13 cellular contexts compared by ENCODE assay signal in the genomic region with DNA sequence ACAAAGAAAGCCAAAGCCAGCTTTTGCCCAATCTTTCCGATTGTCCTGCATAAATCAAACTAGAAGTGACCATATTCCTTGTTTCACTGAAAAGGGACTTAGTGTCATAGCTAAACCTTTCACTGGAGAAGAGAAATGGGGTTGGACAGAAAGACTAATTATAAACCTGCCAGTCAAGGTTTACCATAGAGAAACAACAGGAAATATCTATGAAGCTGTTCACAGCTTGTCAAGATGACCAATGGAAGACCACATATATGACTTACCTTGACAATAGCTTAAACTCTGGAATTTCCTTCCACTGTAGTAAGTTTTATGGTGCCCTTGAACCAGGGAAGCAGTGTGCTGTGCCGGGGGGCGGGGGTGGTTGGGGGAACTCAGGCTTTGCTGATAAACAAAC.
DNase-seq lines count a peak whose midpoint lies in the region; ATAC-seq and TF ChIP-seq lines count a peak whose summit lies in the region.
"Had no signal": no experiment of that assay in that cellular context is flagged by ENCODE, and none has a peak within 500 bp of the region (broad histone marks: within the 10 kb centered on the region; RNA-seq: fewer than 3 reads in every experiment).

No MANE protein-coding gene starts in this region.

- intact Hi-C loops in upper lobe of right lung (cut with DNase I): loop anchor here (10.0 kb wide), 2 partner anchors 324 to 1024 kb away; no protein-coding TSS in a partner anchor

- no peaks in the 10 kb centered on the region for H3K27me3 ChIP-seq in upper lobe of right lung

- H3K4me1 ChIP-seq in upper lobe of right lung: no peaks in the 10 kb centered on the region
- H3K4me1 ChIP-seq: Caco-2 had no signal

- H3K27ac ChIP-seq in upper lobe of right lung: no peak overlapping the region

- H3K36me3 ChIP-seq in upper lobe of right lung: no peaks in the 10 kb centered on the region

- DNase-seq in medulla oblongata (ENCODE audit: extremely low spot score) (peak; percentile 7), upper lobe of right lung (no peak), NCI-H1436 treated with DMSO at 0.1 percent for 48 hours (lab: John Stamatoyannopoulos, UW) (no peak), NCI-H2171 treated with DMSO at 0.1 percent for 48 hours (lab: John Stamatoyannopoulos, UW) (no peak)
- DNase-seq in stimulated activated CD4-positive, alpha-beta T cell treated with anti-CD3 and anti-CD28 coated beads, Interleukin-2, amount 100 ng/mL, for 24 hours: no peak
- DNase-seq: activated CD8-positive, alpha-beta memory T cell treated with anti-CD3 and anti-CD28 coated beads, Interleukin-2, amount 50 U/mL, for 4 hours; Caco-2; NCI-H1092 treated with DMSO at 0.1 percent for 48 hours; small intestine; T1000 had no signal

- TF ChIP-seq CTCF in upper lobe of right lung (IDR thresholded peaks at IDR 0.05): no peak

- ATAC-seq in GM18861 (IDR thresholded peaks at IDR 0.05; ENCODE audit: unreplicated experiment) (peak; percentile 20), GM21723 (IDR thresholded peaks at IDR 0.05; ENCODE audit: unreplicated experiment) (peak; percentile 19), HG03354 (IDR thresholded peaks at IDR 0.05; ENCODE audit: poor library complexity, severe bottlenecking, unreplicated experiment) (peak; percentile 21), upper lobe of right lung (no peak)

- no peak overlapping the region for H3K4me3 ChIP-seq in upper lobe of right lung

- H3K9me3 ChIP-seq in upper lobe of right lung: no peaks in the 10 kb centered on the region
- H3K9me3 ChIP-seq: Caco-2 had no signal
